Comparison of ENCODE assay signal across 22 cellular contexts in the genomic region with DNA sequence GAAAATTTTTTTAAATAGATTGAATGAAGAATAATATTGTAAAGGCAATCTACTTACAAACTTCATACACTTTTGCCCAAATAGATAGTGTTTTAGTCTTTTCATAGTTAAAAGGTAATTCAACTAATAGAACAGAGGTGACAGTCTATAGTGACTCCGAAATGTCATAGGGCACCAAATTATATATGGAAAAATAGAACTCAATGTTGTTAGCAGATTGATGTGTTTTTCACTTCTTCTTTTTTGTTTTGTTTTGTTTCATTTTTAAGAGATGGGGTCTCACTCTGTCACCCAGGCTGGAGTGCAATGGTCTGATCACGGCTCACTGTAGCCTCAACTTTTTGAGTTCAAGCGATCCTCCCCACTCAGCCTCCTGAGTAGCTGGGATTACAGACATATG. TPM values are rescaled to one million over a fixed set of nuclear protein-coding genes. Genes with fewer than 3 reads are reported as not detected.
DNase-seq lines count a peak whose midpoint lies in the region; ATAC-seq and TF ChIP-seq lines count a peak whose summit lies in the region.
"Had no signal": no experiment of that assay in that cellular context is flagged by ENCODE, and none has a peak within 500 bp of the region (broad histone marks: within the 10 kb centered on the region; RNA-seq: fewer than 3 reads in every experiment).

No MANE protein-coding gene starts in this region.

- TF ChIP-seq CTCF in mammary epithelial cell (conservative IDR thresholded peaks at IDR 0.05 in 1 of 2, IDR thresholded peaks at IDR 0.05 in 1 of 2; ENCODE audit: extremely low read depth in 1 of 2, insufficient read depth in 1 of 2, low read depth in 1 of 2, low read length in 2 of 2) (no peak), natural killer cell (IDR thresholded peaks at IDR 0.05) (no peak)

- no peaks in the 10 kb centered on the region for H3K36me3 Mint-ChIP-seq in natural killer cell
- H3K36me3 Mint-ChIP-seq: CD8-positive, alpha-beta T cell had no signal

- peaks cover 7% of the 10 kb centered on the region for H3K36me3 ChIP-seq in mammary epithelial cell (ENCODE audit: insufficient read depth, low read length)
- H3K36me3 ChIP-seq: left lung, MG63, tibial artery had no signal

- peak overlapping the region; percentile 56 to 61 (median 57) for H3K4me3 ChIP-seq in mammary epithelial cell (replicated peaks in 1 of 3; ENCODE audit: insufficient read depth in 1 of 3, low read depth in 2 of 3, low read length in 3 of 3)
- peak overlapping the region; percentile 1 to 30 (median 11) for H3K4me3 ChIP-seq in skin epidermis
- H3K4me3 ChIP-seq: body of pancreas, MG63, tibial artery had no signal

- H3K27me3 ChIP-seq in mammary epithelial cell (ENCODE audit: insufficient read depth, low read length): no peaks in the 10 kb centered on the region
- H3K27me3 ChIP-seq: body of pancreas, left lung, tibial artery had no signal

- no TSS peak for BruUV-seq in mammary epithelial cell (replicated peaks; lab: Mats Ljungman, UMichigan)

- H3K9me3 Mint-ChIP-seq in natural killer cell: no peaks in the 10 kb centered on the region
- H3K9me3 Mint-ChIP-seq: activated naive CD8-positive, alpha-beta T cell treated with anti-CD3 and anti-CD28 coated beads, Interleukin-2, amount 10 ng/mL, durations not matched to agents 7 days and 5 days; activated T-helper 17 cell treated with anti-CD3 and anti-CD28 coated beads, Interleukin-2, amount 50 U/mL, for 72 hours; CD8-positive, alpha-beta T cell had no signal

- in situ Hi-C loops in mammary epithelial cell (cut with MboI; ENCODE audit: low sequenced_read_pairs in 2 of 2): no loop called here

- ATAC-seq in natural killer cell: no peak
- ATAC-seq: activated T-helper 17 cell treated with anti-CD3 and anti-CD28 coated beads, Interleukin-2, amount 50 U/mL, for 72 hours; body of pancreas; CD8-positive, alpha-beta T cell; PC-3; stimulated activated naive CD8-positive, alpha-beta T cell treated with anti-CD3 and anti-CD28 coated beads, Interleukin-15, Interleukin-2, amounts not matched to agents 100 U/mL and 50 U/mL, for 24 hours had no signal

- H3K27ac ChIP-seq in mammary epithelial cell (ENCODE audit: insufficient read depth, low read depth, low read length): peak overlapping the region; percentile 93
- peak overlapping the region in 11 of 21 experiments; percentile 2 to 74 (median 35) for H3K27ac ChIP-seq in skin epidermis
- H3K27ac ChIP-seq: body of pancreas, tibial artery had no signal

- no peak overlapping the region for H3K27ac Mint-ChIP-seq in natural killer cell
- H3K27ac Mint-ChIP-seq: activated naive CD8-positive, alpha-beta T cell treated with anti-CD3 and anti-CD28 coated beads, Interleukin-2, amount 10 ng/mL, durations not matched to agents 7 days and 5 days; activated T-helper 17 cell treated with anti-CD3 and anti-CD28 coated beads, Interleukin-2, amount 50 U/mL, for 72 hours; CD8-positive, alpha-beta T cell had no signal

- peak overlapping the region; percentile 72 for H3K9ac ChIP-seq in mammary epithelial cell (ENCODE audit: insufficient read depth, low read length)

- intact Hi-C loops in mammary epithelial cell (cut with micrococcal nuclease) (loop anchor here (1.0 kb wide), 1 partner anchor 19 kb away; no protein-coding TSS in a partner anchor), natural killer cell (cut with micrococcal nuclease) (no loop called here)

- peaks cover 23% of the 10 kb centered on the region for H3K4me1 ChIP-seq in mammary epithelial cell (ENCODE audit: insufficient read depth, low read length)
- H3K4me1 ChIP-seq: left lung, tibial artery had no signal

- CTCF ChIA-PET in mammary epithelial cell (lab: Charles Lee; ENCODE audit: low non-redundant PET): interaction anchor here (2.0 kb wide), 1 partner anchor 19 kb away, joined by 7 read pairs; no protein-coding TSS in a partner anchor

- no peaks in the 10 kb centered on the region for H4K20me1 ChIP-seq in mammary epithelial cell (ENCODE audit: insufficient read depth, low read length)

- no peak overlapping the region for H2AFZ ChIP-seq in mammary epithelial cell (ENCODE audit: low read depth, low read length)

- H3K4me1 Mint-ChIP-seq in natural killer cell: no peaks in the 10 kb centered on the region

- H3K9me3 ChIP-seq in mammary epithelial cell (replicated peaks; ENCODE audit: insufficient read depth, low read length): no peaks in the 10 kb centered on the region
- H3K9me3 ChIP-seq: body of pancreas, left lung, MG63, tibial artery had no signal

- DNase-seq in MV-4-11 (lab: John Stamatoyannopoulos, UW) (peak; percentile 47), mammary epithelial cell (no peak), NCI-H1436 (lab: John Stamatoyannopoulos, UW) (no peak), natural killer cell (no peak)
- DNase-seq: activated CD4-positive, alpha-beta T cell treated with anti-CD3 and anti-CD28 coated beads, Interleukin-2, amount 50 U/mL, for 1 hour; activated naive CD8-positive, alpha-beta T cell treated with anti-CD3 and anti-CD28 coated beads, Interleukin-2, amount 10 ng/mL, durations not matched to agents 7 days and 5 days; body of pancreas; CD8-positive, alpha-beta T cell; left lung; MG63; NCI-H187; NCI-H226; NCI-H774; PC-3; stimulated activated CD4-positive, alpha-beta T cell treated with anti-CD3 and anti-CD28 coated beads, Interleukin-1b, Interleukin-23, amount 100 ng/mL, for 48 hours; stimulated activated naive CD8-positive, alpha-beta T cell treated with anti-CD3 and anti-CD28 coated beads, Interleukin-15, Interleukin-2, amounts not matched to agents 100 U/mL and 50 U/mL, for 24 hours; T-helper 1 cell; tibial artery had no signal

- H3K4me3 Mint-ChIP-seq in natural killer cell: no peak overlapping the region
- H3K4me3 Mint-ChIP-seq: activated naive CD8-positive, alpha-beta T cell treated with anti-CD3 and anti-CD28 coated beads, Interleukin-2, amount 10 ng/mL, durations not matched to agents 7 days and 5 days; activated T-helper 17 cell treated with anti-CD3 and anti-CD28 coated beads, Interleukin-2, amount 50 U/mL, for 72 hours; CD8-positive, alpha-beta T cell had no signal

- WGBS in mammary epithelial cell (ENCODE audit: low coverage, missing lambda C conversion rate): 88% methylated on average over 3 of the region's 3 CpGs

- H3K4me2 ChIP-seq in mammary epithelial cell (ENCODE audit: insufficient read depth, low read depth, low read length): peak overlapping the region; percentile 75

- peaks cover 51% of the 10 kb centered on the region for H3K79me2 ChIP-seq in mammary epithelial cell (ENCODE audit: insufficient read depth, low read length)

- peaks cover 6 to 7% of the 10 kb centered on the region in 2 donors for H3K27me3 Mint-ChIP-seq in natural killer cell (ENCODE audit: low read depth in 2 of 2)

- dilution Hi-C loops in mammary epithelial cell (cut with HindIII; ENCODE audit: low sequenced_read_pairs): no loop called here

RNA-seq across cellular contexts. Expression of a gene that starts 0.7 kb away (rescaled TPM):
- total RNA-seq in mammary epithelial cell (100 to 1,000 TPM in 1 of 2 donors, 10 to 100 TPM in 1; 62.0 to 335 TPM), natural killer cell (1 to 10 TPM; 3.1 to 7.8 (median 4.0) TPM)
- 385 TPM for polyA plus RNA-seq in mammary epithelial cell
- 22.0 TPM for polyA minus RNA-seq in mammary epithelial cell
- total RNA-seq: activated naive CD8-positive, alpha-beta T cell treated with anti-CD3 and anti-CD28 coated beads, Interleukin-2, amount 10 ng/mL, durations not matched to agents 7 days and 5 days; activated T-helper 17 cell treated with anti-CD3 and anti-CD28 coated beads, Interleukin-2, amount 50 U/mL, for 72 hours; CD8-positive, alpha-beta T cell; H1; PC-3 had no signal
- polyA plus RNA-seq: H1, neural cell had no signal

RNA-seq across cellular contexts. Expression of a gene that starts 57.3 kb away (rescaled TPM):
- total RNA-seq in mammary epithelial cell (10 to 100 TPM; 13.2 to 42.1 TPM), natural killer cell (10 to 100 TPM in 2 of 3 donors, 1 to 10 TPM in 1; 9.6 to 16.4 (median 14.1) TPM)
- polyA plus RNA-seq in mammary epithelial cell: 16.0 TPM
- not detected for polyA minus RNA-seq in mammary epithelial cell

RNA-seq across cellular contexts. Expression of a gene that starts 58.2 kb away (rescaled TPM):
- total RNA-seq in mammary epithelial cell (10 to 100 TPM; 14.2 to 55.3 TPM), natural killer cell (10 to 100 TPM; 12.2 to 18.4 (median 16.3) TPM)
- 76.5 TPM for polyA plus RNA-seq in mammary epithelial cell
- polyA minus RNA-seq in mammary epithelial cell: 12.4 TPM

Comparison
In these comparisons a context has a peak if more than half of its experiments do, and no peak if none do; other contexts are left out.
1. RNA of a gene that starts 0.7 kb away (total RNA-seq): 62.0 to 335 TPM in mammary epithelial cell; 3.1 to 7.8 TPM in natural killer cell; every median in the first group is over 4 times any median in the second.